Comparison of ENCODE assay signal across 2 cellular contexts in the genomic region with DNA sequence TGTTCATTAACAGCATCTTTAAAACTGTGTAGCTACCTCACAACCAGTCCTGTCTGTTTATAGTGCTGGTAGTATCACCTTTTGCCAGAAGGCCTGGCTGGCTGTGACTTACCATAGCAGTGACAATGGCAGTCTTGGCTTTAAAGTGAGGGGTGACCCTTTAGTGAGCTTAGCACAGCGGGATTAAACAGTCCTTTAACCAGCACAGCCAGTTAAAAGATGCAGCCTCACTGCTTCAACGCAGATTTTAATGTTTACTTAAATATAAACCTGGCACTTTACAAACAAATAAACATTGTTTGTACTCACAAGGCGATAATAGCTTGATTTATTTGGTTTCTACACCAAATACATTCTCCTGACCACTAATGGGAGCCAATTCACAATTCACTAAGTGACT.
TF ChIP-seq lines count a peak whose summit lies in the region.

No MANE protein-coding gene starts in this region.

TF ChIP-seq in A549, 52 proteins besides CTCF, POLR2A, EP300 and RAD21:
- TF ChIP-seq RARB (CRISPR knock-in tag; IDR thresholded peaks at IDR 0.05) (no peak), SREBF2 (IDR thresholded peaks at IDR 0.05) (no peak), REST (IDR thresholded peaks at IDR 0.05) (no peak), ZFP36 (IDR thresholded peaks at IDR 0.05; ENCODE audit: borderline replicate concordance, partially characterized antibody) (no peak), MAX (IDR thresholded peaks at IDR 0.05) (no peak), MYC (IDR thresholded peaks at IDR 0.05; ENCODE audit: borderline replicate concordance, low read length) (no peak), EHF (CRISPR knock-in tag; IDR thresholded peaks at IDR 0.05) (no peak), BHLHE40 (IDR thresholded peaks at IDR 0.05; ENCODE audit: low read depth, low read length) (no peak), RCOR1 (IDR thresholded peaks at IDR 0.05; ENCODE audit: low read depth, low read length) (no peak), ESRRA (IDR thresholded peaks at IDR 0.05; ENCODE audit: borderline replicate concordance, low read length) (no peak), CBX8 (IDR thresholded peaks at IDR 0.05) (no peak), ZNF302 (CRISPR knock-in tag; IDR thresholded peaks at IDR 0.05) (no peak), JUN (IDR thresholded peaks at IDR 0.05) (no peak)
- TF ChIP-seq, protein P1, sequence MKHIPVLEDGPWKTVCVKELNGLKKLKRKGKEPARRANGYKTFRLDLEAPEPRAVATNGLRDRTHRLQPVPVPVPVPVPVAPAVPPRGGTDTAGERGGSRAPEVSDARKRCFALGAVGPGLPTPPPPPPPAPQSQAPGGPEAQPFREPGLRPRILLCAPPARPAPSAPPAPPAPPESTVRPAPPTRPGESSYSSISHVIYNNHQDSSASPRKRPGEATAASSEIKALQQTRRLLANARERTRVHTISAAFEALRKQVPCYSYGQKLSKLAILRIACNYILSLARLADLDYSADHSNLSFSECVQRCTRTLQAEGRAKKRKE (CRISPR knock-in tag; IDR thresholded peaks at IDR 0.05; ENCODE audit: low read depth) = no peak
- TF ChIP-seq, protein P2, sequence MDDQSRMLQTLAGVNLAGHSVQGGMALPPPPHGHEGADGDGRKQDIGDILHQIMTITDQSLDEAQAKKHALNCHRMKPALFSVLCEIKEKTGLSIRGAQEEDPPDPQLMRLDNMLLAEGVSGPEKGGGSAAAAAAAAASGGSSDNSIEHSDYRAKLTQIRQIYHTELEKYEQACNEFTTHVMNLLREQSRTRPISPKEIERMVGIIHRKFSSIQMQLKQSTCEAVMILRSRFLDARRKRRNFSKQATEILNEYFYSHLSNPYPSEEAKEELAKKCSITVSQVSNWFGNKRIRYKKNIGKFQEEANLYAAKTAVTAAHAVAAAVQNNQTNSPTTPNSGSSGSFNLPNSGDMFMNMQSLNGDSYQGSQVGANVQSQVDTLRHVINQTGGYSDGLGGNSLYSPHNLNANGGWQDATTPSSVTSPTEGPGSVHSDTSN (IDR thresholded peaks at IDR 0.05) = no peak
- TF ChIP-seq, protein P3, sequence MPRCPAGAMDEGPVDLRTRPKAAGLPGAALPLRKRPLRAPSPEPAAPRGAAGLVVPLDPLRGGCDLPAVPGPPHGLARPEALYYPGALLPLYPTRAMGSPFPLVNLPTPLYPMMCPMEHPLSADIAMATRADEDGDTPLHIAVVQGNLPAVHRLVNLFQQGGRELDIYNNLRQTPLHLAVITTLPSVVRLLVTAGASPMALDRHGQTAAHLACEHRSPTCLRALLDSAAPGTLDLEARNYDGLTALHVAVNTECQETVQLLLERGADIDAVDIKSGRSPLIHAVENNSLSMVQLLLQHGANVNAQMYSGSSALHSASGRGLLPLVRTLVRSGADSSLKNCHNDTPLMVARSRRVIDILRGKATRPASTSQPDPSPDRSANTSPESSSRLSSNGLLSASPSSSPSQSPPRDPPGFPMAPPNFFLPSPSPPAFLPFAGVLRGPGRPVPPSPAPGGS (IDR thresholded peaks at IDR 0.05) = no peak

TF ChIP-seq in GM12878, 131 proteins besides CTCF, POLR2A, EP300 and RAD21:
- TF ChIP-seq RELB (IDR thresholded peaks at IDR 0.05; ENCODE audit: low read depth) = no peak
- no peak for TF ChIP-seq IRF4 (IDR thresholded peaks at IDR 0.05; ENCODE audit: low read depth, low read length)
- TF ChIP-seq CHD2 (IDR thresholded peaks at IDR 0.05; ENCODE audit: borderline replicate concordance, low read depth, low read length) = no peak
- TF ChIP-seq MTA2 (IDR thresholded peaks at IDR 0.05; ENCODE audit: low read depth) = no peak
- TF ChIP-seq ZNF384 (IDR thresholded peaks at IDR 0.05; ENCODE audit: borderline replicate concordance, low read depth, low read length) = no peak
- TF ChIP-seq, protein P4, sequence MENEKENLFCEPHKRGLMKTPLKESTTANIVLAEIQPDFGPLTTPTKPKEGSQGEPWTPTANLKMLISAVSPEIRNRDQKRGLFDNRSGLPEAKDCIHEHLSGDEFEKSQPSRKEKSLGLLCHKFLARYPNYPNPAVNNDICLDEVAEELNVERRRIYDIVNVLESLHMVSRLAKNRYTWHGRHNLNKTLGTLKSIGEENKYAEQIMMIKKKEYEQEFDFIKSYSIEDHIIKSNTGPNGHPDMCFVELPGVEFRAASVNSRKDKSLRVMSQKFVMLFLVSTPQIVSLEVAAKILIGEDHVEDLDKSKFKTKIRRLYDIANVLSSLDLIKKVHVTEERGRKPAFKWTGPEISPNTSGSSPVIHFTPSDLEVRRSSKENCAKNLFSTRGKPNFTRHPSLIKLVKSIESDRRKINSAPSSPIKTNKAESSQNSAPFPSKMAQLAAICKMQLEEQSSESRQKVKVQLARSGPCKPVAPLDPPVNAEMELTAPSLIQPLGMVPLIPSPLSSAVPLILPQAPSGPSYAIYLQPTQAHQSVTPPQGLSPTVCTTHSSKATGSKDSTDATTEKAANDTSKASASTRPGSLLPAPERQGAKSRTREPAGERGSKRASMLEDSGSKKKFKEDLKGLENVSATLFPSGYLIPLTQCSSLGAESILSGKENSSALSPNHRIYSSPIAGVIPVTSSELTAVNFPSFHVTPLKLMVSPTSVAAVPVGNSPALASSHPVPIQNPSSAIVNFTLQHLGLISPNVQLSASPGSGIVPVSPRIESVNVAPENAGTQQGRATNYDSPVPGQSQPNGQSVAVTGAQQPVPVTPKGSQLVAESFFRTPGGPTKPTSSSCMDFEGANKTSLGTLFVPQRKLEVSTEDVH (IDR thresholded peaks at IDR 0.05; ENCODE audit: low read depth, partially characterized antibody) = no peak
- no peak for TF ChIP-seq SP1 (IDR thresholded peaks at IDR 0.05; ENCODE audit: low read depth, low read length)
- no peak for TF ChIP-seq STAT3 (IDR thresholded peaks at IDR 0.05; ENCODE audit: low read depth, low read length)
- no peak for TF ChIP-seq SMAD1 (IDR thresholded peaks at IDR 0.05; ENCODE audit: low read depth, partially characterized antibody)
- TF ChIP-seq, protein P5, sequence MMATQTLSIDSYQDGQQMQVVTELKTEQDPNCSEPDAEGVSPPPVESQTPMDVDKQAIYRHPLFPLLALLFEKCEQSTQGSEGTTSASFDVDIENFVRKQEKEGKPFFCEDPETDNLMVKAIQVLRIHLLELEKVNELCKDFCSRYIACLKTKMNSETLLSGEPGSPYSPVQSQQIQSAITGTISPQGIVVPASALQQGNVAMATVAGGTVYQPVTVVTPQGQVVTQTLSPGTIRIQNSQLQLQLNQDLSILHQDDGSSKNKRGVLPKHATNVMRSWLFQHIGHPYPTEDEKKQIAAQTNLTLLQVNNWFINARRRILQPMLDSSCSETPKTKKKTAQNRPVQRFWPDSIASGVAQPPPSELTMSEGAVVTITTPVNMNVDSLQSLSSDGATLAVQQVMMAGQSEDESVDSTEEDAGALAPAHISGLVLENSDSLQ (IDR thresholded peaks at IDR 0.05) = no peak
- TF ChIP-seq, protein P6, sequence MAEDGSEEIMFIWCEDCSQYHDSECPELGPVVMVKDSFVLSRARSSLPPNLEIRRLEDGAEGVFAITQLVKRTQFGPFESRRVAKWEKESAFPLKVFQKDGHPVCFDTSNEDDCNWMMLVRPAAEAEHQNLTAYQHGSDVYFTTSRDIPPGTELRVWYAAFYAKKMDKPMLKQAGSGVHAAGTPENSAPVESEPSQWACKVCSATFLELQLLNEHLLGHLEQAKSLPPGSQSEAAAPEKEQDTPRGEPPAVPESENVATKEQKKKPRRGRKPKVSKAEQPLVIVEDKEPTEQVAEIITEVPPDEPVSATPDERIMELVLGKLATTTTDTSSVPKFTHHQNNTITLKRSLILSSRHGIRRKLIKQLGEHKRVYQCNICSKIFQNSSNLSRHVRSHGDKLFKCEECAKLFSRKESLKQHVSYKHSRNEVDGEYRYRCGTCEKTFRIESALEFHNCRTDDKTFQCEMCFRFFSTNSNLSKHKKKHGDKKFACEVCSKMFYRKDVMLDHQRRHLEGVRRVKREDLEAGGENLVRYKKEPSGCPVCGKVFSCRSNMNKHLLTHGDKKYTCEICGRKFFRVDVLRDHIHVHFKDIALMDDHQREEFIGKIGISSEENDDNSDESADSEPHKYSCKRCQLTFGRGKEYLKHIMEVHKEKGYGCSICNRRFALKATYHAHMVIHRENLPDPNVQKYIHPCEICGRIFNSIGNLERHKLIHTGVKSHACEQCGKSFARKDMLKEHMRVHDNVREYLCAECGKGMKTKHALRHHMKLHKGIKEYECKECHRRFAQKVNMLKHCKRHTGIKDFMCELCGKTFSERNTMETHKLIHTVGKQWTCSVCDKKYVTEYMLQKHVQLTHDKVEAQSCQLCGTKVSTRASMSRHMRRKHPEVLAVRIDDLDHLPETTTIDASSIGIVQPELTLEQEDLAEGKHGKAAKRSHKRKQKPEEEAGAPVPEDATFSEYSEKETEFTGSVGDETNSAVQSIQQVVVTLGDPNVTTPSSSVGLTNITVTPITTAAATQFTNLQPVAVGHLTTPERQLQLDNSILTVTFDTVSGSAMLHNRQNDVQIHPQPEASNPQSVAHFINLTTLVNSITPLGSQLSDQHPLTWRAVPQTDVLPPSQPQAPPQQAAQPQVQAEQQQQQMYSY (CRISPR knock-in tag; IDR thresholded peaks at IDR 0.05) = no peak
- TF ChIP-seq STAT1 (conservative IDR thresholded peaks at IDR 0.05) = no peak
- TF ChIP-seq CEBPZ (IDR thresholded peaks at IDR 0.05; ENCODE audit: low read depth, low read length) = no peak
TF ChIP-seq in GM12878: peak in this region for 0.
